Comparison of ENCODE assay signal across 19 cellular contexts in the genomic region with DNA sequence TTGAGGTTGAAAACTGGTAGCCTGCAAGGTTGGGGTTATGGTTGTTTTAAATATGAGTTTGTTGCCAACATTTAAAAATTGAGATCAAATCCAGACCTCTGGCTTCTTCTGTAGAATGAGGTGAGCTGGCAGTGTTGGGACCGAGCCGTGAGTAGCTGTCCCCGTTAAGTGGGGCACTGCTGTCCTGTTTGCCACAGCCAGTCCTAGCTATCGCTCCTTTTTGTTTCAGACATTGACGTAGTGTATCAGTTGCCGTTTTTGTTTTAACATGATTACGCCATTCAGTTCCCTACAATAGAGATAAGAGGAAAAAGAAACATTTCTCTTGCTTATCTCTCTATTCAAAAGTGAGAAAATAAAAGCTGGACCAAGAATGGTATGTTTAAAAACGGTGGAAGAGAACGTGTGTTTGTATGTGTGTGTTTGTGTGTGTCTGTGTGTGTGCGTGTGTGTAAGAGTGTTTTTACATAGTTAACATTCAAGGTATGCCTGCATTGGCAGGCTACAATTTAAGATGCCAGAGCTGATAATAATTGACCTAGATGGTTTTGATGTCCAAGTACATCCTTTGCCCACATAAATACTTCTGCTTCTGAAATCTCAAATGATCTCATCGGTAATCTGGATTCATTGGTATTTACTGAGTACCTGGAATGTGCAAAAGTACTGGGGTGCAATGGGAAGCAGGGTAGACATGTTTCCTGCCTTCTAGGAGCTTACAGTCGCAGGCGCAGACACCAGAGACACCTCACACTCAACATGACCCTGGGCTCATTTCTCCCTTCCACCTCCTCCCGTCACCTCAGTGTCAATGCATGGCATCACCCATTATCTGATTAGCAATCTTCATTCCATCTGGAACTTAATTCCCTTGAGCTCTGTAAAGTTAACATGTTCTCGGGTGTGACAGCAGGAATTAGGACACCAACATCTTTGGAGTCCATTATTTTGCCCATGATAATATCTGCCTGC.
"Had no signal": no experiment of that assay in that cellular context is flagged by ENCODE, and none has a peak within 500 bp of the region (broad histone marks: within the 10 kb centered on the region; RNA-seq: fewer than 3 reads in every experiment).

No MANE protein-coding gene starts in this region.

- H3K4me3 ChIP-seq: adrenal gland, colonic mucosa, gastroesophageal sphincter, psoas muscle, spleen had no signal

- H3K36me3 ChIP-seq: adrenal gland, colonic mucosa, gastroesophageal sphincter, spleen had no signal

- DNase-seq: activated CD4-positive, alpha-beta T cell treated with anti-CD3 and anti-CD28 coated beads for 1 hour; activated CD4-positive, alpha-beta T cell treated with anti-CD3 and anti-CD28 coated beads, Interleukin-2, amount 50 U/mL, for 48 hours; activated CD8-positive, alpha-beta memory T cell treated with anti-CD3 and anti-CD28 coated beads, Interleukin-2, amount 10 ng/mL, durations not matched to agents 7 days and 5 days; activated naive CD4-positive, alpha-beta T cell treated with anti-CD3 and anti-CD28 coated beads, Interleukin-2, amount 10 ng/mL, durations not matched to agents 7 days and 5 days; activated T-cell treated with anti-CD3 and anti-CD28 coated beads, Interleukin-2, amount 50 U/mL, for 1 hour; central memory CD4-positive, alpha-beta T cell; colonic mucosa; natural killer cell; nucleus accumbens; psoas muscle; spleen; T-cell; T-helper 9 cell had no signal

- H3K4me1 ChIP-seq: adrenal gland, colonic mucosa, gastroesophageal sphincter, psoas muscle, spleen had no signal

- FAIRE-seq: endometrium, islet of Langerhans had no signal

- H3K27ac ChIP-seq: adrenal gland, colonic mucosa, gastroesophageal sphincter, psoas muscle, spleen had no signal

- H3K9me3 ChIP-seq: adrenal gland, colonic mucosa, gastroesophageal sphincter, psoas muscle, spleen had no signal

- ATAC-seq: activated CD8-positive, alpha-beta memory T cell treated with anti-CD3 and anti-CD28 coated beads, Interleukin-2, amount 10 ng/mL, durations not matched to agents 7 days and 5 days; gastroesophageal sphincter; left lobe of liver; natural killer cell; psoas muscle; sciatic nerve; T-cell had no signal
